ENCODE assay signal across 33 cellular contexts in the genomic region with DNA sequence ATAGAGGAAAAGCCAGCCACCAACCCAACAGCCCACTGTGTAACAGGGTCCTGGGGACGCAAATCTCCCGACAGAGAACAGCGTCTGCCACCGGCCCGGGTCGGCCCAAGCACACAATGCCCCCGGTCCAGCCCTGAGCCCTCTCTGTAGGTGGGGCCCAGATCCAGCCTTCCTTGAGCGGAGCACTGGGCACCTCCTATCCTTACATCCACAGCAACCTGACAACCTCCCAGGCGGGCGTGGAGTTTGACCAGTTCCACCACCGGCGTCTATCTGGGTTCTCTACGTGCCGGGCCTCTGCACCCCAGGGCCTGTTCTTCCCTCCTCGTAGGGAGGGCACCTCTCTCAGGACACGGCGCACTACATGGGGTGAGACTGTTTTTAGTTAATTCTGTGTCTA. TPM values are rescaled to one million over a fixed set of nuclear protein-coding genes. Genes with fewer than 3 reads are reported as not detected.
A peak's percentile ranks its signal among the peaks of the same experiment; 100 is the strongest.
DNase-seq lines count a peak whose midpoint lies in the region; ATAC-seq, FAIRE-seq and TF ChIP-seq lines count a peak whose summit lies in the region.
"Had no signal": no experiment of that assay in that cellular context is flagged by ENCODE, and none has a peak within 500 bp of the region (broad histone marks: within the 10 kb centered on the region; RNA-seq: fewer than 3 reads in every experiment).

No MANE protein-coding gene starts in this region.

- H3K36me3 ChIP-seq in thoracic aorta: peaks cover 12% of the 10 kb centered on the region

- H3K27me3 Mint-ChIP-seq in H9 (ENCODE audit: low read depth): no peaks in the 10 kb centered on the region; the same call in none of the 2 replicates
- H3K27me3 Mint-ChIP-seq in nephron progenitor cell (ENCODE audit: low read depth, poor library complexity): no peaks in the 10 kb centered on the region
- H3K27me3 Mint-ChIP-seq: CD4-positive, alpha-beta T cell had no signal

- H2BK120ac ChIP-seq in H9 (ENCODE audit: low read depth, low read length, poor library complexity, severe bottlenecking): no peak overlapping the region

- no peaks in the 10 kb centered on the region for H3K79me2 ChIP-seq in H9 (ENCODE audit: insufficient read depth, low read length)

- no peaks in the 10 kb centered on the region for H3K9me3 Mint-ChIP-seq in H9
- no peaks in the 10 kb centered on the region for H3K9me3 Mint-ChIP-seq in nephron progenitor cell
- H3K9me3 Mint-ChIP-seq: activated naive CD4-positive, alpha-beta T cell treated with anti-CD3 and anti-CD28 coated beads for 36 hours; CD4-positive, alpha-beta T cell; HFFc6; immature natural killer cell had no signal

- no peak overlapping the region for H3K56ac ChIP-seq in H9 (ENCODE audit: insufficient read length, low read depth, low read length)

- H3K36me3 Mint-ChIP-seq in H9 (ENCODE audit: insufficient read depth in 1 of 3, low read depth in 3 of 3) (peaks cover 2 to 30% (median 24%) of the 10 kb centered on the region in 3 experiments; a peak in 6 of 7 replicates), nephron progenitor cell (ENCODE audit: low read depth) (peaks cover 28% of the 10 kb centered on the region)

- H3K23me2 ChIP-seq in H9 (ENCODE audit: insufficient read length, low read depth, low read length, poor library complexity, severe bottlenecking): no peaks in the 10 kb centered on the region

- no peak overlapping the region for H3K18ac ChIP-seq in H9 (ENCODE audit: insufficient read length, low read depth, low read length)

- H3K4me3 Mint-ChIP-seq in H9 (no peak overlapping the region), nephron progenitor cell (no peak overlapping the region)
- H3K4me3 Mint-ChIP-seq: activated naive CD4-positive, alpha-beta T cell treated with anti-CD3 and anti-CD28 coated beads for 36 hours; CD4-positive, alpha-beta T cell; HFFc6; immature natural killer cell had no signal

- TF ChIP-seq CTCF in H9 (conservative IDR thresholded peaks at IDR 0.05): no peak
- TF ChIP-seq CTCF in RWPE1 (conservative IDR thresholded peaks at IDR 0.05; ENCODE audit: low read depth): no peak
- no peak for TF ChIP-seq CTCF in nephron progenitor cell (IDR thresholded peaks at IDR 0.05)
- TF ChIP-seq CTCF in thoracic aorta (IDR thresholded peaks at IDR 0.05): no peak

- no peaks in the 10 kb centered on the region for H3K9me3 ChIP-seq in H9 (ENCODE audit: control insufficient read depth, low read depth, low read length)
- H3K9me3 ChIP-seq in thoracic aorta: no peaks in the 10 kb centered on the region
- H3K9me3 ChIP-seq: gastroesophageal sphincter had no signal

- no peak overlapping the region for H3K4ac ChIP-seq in H9 (ENCODE audit: low read depth, low read length)

- no peak overlapping the region for H4K8ac ChIP-seq in H9 (replicated peaks; ENCODE audit: insufficient read length, low read depth, low read length)

- peaks cover 8 to 26% of the 10 kb centered on the region in 2 experiments; a peak in 3 of 4 replicates for H3K4me1 Mint-ChIP-seq in H9
- peaks cover 64% of the 10 kb centered on the region for H3K4me1 Mint-ChIP-seq in nephron progenitor cell

- H3K23ac ChIP-seq in H9 (ENCODE audit: insufficient read length, low read depth, low read length): no peak overlapping the region

- POLR2A ChIA-PET in RWPE1 (lab: Yijun Ruan, JAX; ENCODE audit: low non-redundant PET): no interaction called here

- H2BK20ac ChIP-seq in H9 (ENCODE audit: low read depth, low read length, poor library complexity, severe bottlenecking): no peak overlapping the region

- no peak for FAIRE-seq in GM19239 (lab: Jason Lieb, UNC)
- FAIRE-seq: bronchial epithelial cell, endometrium, small intestine had no signal

- no peak overlapping the region for H4K5ac ChIP-seq in H9 (ENCODE audit: insufficient read length, low read depth, low read length)

- no peaks in the 10 kb centered on the region for H3K27me3 ChIP-seq in H9 (ENCODE audit: insufficient read depth, low read length)
- no peaks in the 10 kb centered on the region for H3K27me3 ChIP-seq in thoracic aorta (replicated peaks; ENCODE audit: insufficient read depth)
- H3K27me3 ChIP-seq: gastroesophageal sphincter had no signal

- no peak overlapping the region for H3K14ac ChIP-seq in H9 (ENCODE audit: insufficient read depth, low read length)

- H3K27ac Mint-ChIP-seq in H9: 0 out of 7 replicates have a peak overlapping the region, but pooled peaks of 2 of the 3 experiments have one; percentile 35 to 85
- H3K27ac Mint-ChIP-seq in nephron progenitor cell: peak overlapping the region; percentile 83
- H3K27ac Mint-ChIP-seq: activated naive CD4-positive, alpha-beta T cell treated with anti-CD3 and anti-CD28 coated beads for 36 hours; CD4-positive, alpha-beta T cell; HFFc6 had no signal

- H3K27ac ChIP-seq in H9 (ENCODE audit: insufficient read length, low read depth, low read length) (no peak overlapping the region), RWPE1 (peak overlapping the region; percentile 27), thoracic aorta (peak overlapping the region; percentile 87 to 94)
- H3K27ac ChIP-seq: GM23248, WERI-Rb-1 had no signal

- no peak overlapping the region for H4K91ac ChIP-seq in H9 (ENCODE audit: insufficient read length, low read depth, low read length)

- H3K4me2 ChIP-seq in H9 (ENCODE audit: insufficient read depth, insufficient read length, low read length): no peak overlapping the region

- no peak overlapping the region for H2AFZ ChIP-seq in H9 (ENCODE audit: low read length)
- H2AFZ ChIP-seq: GM23248 had no signal

- ATAC-seq in thoracic aorta (ENCODE audit: insufficient number of reproducible peaks, low FRiP score, low read depth): no peak
- no peak for ATAC-seq in GM21423 (IDR thresholded peaks at IDR 0.05; ENCODE audit: unreplicated experiment)
- ATAC-seq: gastroesophageal sphincter, left colon had no signal

- no CpG with 5 or more reads among the region's 17 CpGs for WGBS in H9 (ENCODE audit: extremely low coverage, insufficient read length, low lambda C conversion rate)

- H3K79me1 ChIP-seq in H9 (ENCODE audit: insufficient read depth, low read depth, low read length, poor library complexity, severe bottlenecking): no peaks in the 10 kb centered on the region

- no peak overlapping the region for H2BK12ac ChIP-seq in H9 (ENCODE audit: insufficient read length, low read depth, low read length)

- H3K4me3 ChIP-seq in thoracic aorta: no peak overlapping the region
- H3K4me3 ChIP-seq: gastroesophageal sphincter, GM23248 had no signal

- no peak overlapping the region for H3K9ac ChIP-seq in H9 (ENCODE audit: extremely low read depth, insufficient read length, low read length)
- H3K9ac ChIP-seq: GM23248 had no signal

- CTCF ChIA-PET in RWPE1 (lab: Yijun Ruan, JAX): no interaction called here

- H3K4me1 ChIP-seq in H9 (ENCODE audit: insufficient read depth, low read length) (no peaks in the 10 kb centered on the region), thoracic aorta (ENCODE audit: control insufficient read depth in 1 of 2, low read depth in 2 of 2) (peaks cover 18 to 51% of the 10 kb centered on the region in 2 donors)

- H2BK5ac ChIP-seq in H9 (ENCODE audit: insufficient read length, low read length): no peak overlapping the region

- H2AK5ac ChIP-seq in H9 (ENCODE audit: insufficient read length, low read length): no peak overlapping the region

- DNase-seq in H9 (no peak), RWPE1 (ENCODE audit: low spot score) (no peak), nephron progenitor cell (no peak), thoracic aorta (ENCODE audit: low spot score) (no peak), SK-N-DZ (ENCODE audit: low spot score) (no peak), GM19239 (ENCODE audit: insufficient read length, low spot score) (no peak)
- DNase-seq: activated CD4-positive, alpha-beta T cell treated with anti-CD3 and anti-CD28 coated beads, Interleukin-2, amount 50 U/mL, for 1 hour; activated naive CD4-positive, alpha-beta T cell treated with anti-CD3 and anti-CD28 coated beads for 36 hours; amniotic stem cell; CD4-positive, alpha-beta T cell; GM23248; HFFc6; hypothalamus; immature natural killer cell; Karpas-422; left colon; mesendoderm; MV-4-11; NCI-H146; NCI-H446; NCI-H82; nucleus accumbens; OCI-M1; SHP77; small intestine; stimulated activated CD8-positive, alpha-beta memory T cell treated with anti-CD3 and anti-CD28 coated beads, Interleukin-4, amount 100 ng/mL, for 48 hours; T1000; trophoblast cell; WERI-Rb-1 had no signal

- H2BK15ac ChIP-seq in H9 (ENCODE audit: low read depth, low read length): no peak overlapping the region

- no peaks in the 10 kb centered on the region for H4K20me1 ChIP-seq in H9 (ENCODE audit: control insufficient read depth, insufficient read depth, insufficient read length)

- no peak overlapping the region for H3T11ph ChIP-seq in H9 (ENCODE audit: low read length)

RNA-seq across cellular contexts. Expression of gene USP42, which starts 58.7 kb away (rescaled TPM):
- 16.9 and 17.6 TPM in 2 replicates for total RNA-seq in H9 (2021)
- total RNA-seq in thoracic aorta: 10 to 100 TPM in 1 of 2 donors, 1 to 10 TPM in 1; 6.1 to 10.2 TPM
- polyA plus RNA-seq in SK-N-DZ (2014; cell fraction: cytosol; rRNA removed): 7.5 and 7.9 TPM in 2 replicates
- polyA plus RNA-seq in SK-N-DZ (2014; cell fraction: nucleus; rRNA removed): 5.7 and 11.8 TPM in 2 replicates
